1 cellular context compared by ENCODE assay signal in the genomic region with DNA sequence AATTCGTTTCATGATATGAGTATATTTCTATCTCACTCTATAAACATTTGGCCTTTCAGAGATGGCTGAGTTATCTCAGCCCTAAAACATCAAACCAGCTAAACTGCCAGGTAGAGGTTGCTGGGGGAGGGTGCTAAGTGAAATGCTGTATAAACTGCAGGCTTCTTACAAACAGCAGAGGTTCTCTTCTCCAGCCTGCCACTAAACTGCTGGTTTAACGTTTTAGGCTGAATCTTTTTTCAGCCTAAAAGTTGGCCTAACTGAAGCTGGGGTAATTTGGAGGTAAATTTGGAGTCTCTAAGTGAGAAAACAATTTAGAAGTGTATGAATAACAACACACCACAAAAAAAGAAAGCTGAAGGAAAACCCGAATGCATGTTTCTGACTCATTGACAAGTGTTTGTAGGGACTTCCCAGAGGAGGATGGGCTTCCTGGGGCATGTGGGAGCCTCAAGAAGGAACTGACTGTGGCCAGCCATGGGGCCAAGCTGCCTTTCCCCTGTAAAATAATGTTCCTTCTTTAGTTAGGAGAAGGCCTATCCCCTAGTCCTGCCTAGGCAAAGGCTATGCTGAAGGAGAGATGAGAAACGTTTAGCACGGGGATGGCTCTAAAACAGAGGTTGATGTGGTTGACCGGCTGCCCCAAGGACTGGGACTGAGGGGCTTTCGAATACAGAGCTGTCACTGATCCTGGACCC.
TF ChIP-seq lines count a peak whose summit lies in the region.

No MANE protein-coding gene starts in this region.

TF ChIP-seq in GM12878, 131 proteins besides CTCF, POLR2A, EP300 and RAD21 (continued from another document and continues in another):
- TF ChIP-seq, protein P1, sequence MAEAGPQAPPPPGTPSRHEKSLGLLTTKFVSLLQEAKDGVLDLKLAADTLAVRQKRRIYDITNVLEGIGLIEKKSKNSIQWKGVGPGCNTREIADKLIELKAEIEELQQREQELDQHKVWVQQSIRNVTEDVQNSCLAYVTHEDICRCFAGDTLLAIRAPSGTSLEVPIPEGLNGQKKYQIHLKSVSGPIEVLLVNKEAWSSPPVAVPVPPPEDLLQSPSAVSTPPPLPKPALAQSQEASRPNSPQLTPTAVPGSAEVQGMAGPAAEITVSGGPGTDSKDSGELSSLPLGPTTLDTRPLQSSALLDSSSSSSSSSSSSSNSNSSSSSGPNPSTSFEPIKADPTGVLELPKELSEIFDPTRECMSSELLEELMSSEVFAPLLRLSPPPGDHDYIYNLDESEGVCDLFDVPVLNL (IDR thresholded peaks at IDR 0.05; ENCODE audit: low read depth, low read length): no peak
- TF ChIP-seq, protein P2, sequence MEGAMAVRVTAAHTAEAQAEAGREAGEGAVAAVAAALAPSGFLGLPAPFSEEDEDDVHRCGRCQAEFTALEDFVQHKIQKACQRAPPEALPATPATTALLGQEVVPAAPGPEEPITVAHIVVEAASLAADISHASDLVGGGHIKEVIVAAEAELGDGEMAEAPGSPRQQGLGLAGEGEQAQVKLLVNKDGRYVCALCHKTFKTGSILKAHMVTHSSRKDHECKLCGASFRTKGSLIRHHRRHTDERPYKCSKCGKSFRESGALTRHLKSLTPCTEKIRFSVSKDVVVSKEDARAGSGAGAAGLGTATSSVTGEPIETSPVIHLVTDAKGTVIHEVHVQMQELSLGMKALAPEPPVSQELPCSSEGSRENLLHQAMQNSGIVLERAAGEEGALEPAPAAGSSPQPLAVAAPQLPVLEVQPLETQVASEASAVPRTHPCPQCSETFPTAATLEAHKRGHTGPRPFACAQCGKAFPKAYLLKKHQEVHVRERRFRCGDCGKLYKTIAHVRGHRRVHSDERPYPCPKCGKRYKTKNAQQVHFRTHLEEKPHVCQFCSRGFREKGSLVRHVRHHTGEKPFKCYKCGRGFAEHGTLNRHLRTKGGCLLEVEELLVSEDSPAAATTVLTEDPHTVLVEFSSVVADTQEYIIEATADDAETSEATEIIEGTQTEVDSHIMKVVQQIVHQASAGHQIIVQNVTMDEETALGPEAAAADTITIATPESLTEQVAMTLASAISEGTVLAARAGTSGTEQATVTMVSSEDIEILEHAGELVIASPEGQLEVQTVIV (IDR thresholded peaks at IDR 0.05; ENCODE audit: borderline replicate concordance, partially characterized antibody): no peak
- TF ChIP-seq SIX5 (IDR thresholded peaks at IDR 0.05; ENCODE audit: low read depth, low read length, severe bottlenecking) (no peak), RUNX3 (IDR thresholded peaks at IDR 0.05; ENCODE audit: low read length) (peak; percentile 68), ETV6 (conservative IDR thresholded peaks at IDR 0.05 in 1 of 2, IDR thresholded peaks at IDR 0.05 in 1 of 2; ENCODE audit: borderline replicate concordance in 1 of 2, low read depth in 1 of 2) (no peak), HDAC2 (IDR thresholded peaks at IDR 0.05) (no peak), MYB (IDR thresholded peaks at IDR 0.05; ENCODE audit: borderline replicate concordance, low read depth, low read length) (no peak), BRCA1 (IDR thresholded peaks at IDR 0.05; ENCODE audit: low read depth, low read length) (no peak), BACH1 (IDR thresholded peaks at IDR 0.05; ENCODE audit: borderline replicate concordance) (no peak), PML (IDR thresholded peaks at IDR 0.05; ENCODE audit: low read length) (no peak), ZNF207 (IDR thresholded peaks at IDR 0.05; ENCODE audit: borderline replicate concordance) (no peak), RB1 (IDR thresholded peaks at IDR 0.05; ENCODE audit: borderline replicate concordance) (no peak), SMAD5 (IDR thresholded peaks at IDR 0.05; ENCODE audit: low read depth) (no peak), RFX5 (IDR thresholded peaks at IDR 0.05; ENCODE audit: low read depth, low read length) (no peak), RCOR1 (conservative IDR thresholded peaks at IDR 0.05; ENCODE audit: low read depth, low read length) (no peak), STAT1 (conservative IDR thresholded peaks at IDR 0.05) (no peak), SMARCA5 (IDR thresholded peaks at IDR 0.05) (0 out of 2 replicates have a peak, but pooled peaks have one; percentile 33), CREB1 (IDR thresholded peaks at IDR 0.05; ENCODE audit: low read depth) (no peak), RELA (IDR thresholded peaks at IDR 0.05; ENCODE audit: borderline replicate concordance, partially characterized antibody) (peak; percentile 78), EZH2 (IDR thresholded peaks at IDR 0.05; ENCODE audit: borderline replicate concordance, control insufficient read depth, low read depth, low read length) (no peak), EED (IDR thresholded peaks at IDR 0.05; ENCODE audit: low read depth) (no peak), DPF2 (IDR thresholded peaks at IDR 0.05) (peak; percentile 67; the same call in 1 of the 2 replicates), KDM1A (IDR thresholded peaks at IDR 0.05; ENCODE audit: borderline replicate concordance) (no peak), BCL11A (IDR thresholded peaks at IDR 0.05; ENCODE audit: low read depth, low read length) (no peak), ASH2L (IDR thresholded peaks at IDR 0.05; ENCODE audit: borderline replicate concordance, low read depth) (peak; percentile 86; the same call in 1 of the 2 replicates), TARDBP (IDR thresholded peaks at IDR 0.05; ENCODE audit: borderline replicate concordance) (no peak), POLR2AphosphoS2 (IDR thresholded peaks at IDR 0.05; ENCODE audit: low read depth, low read length) (no peak), ZNF384 (IDR thresholded peaks at IDR 0.05; ENCODE audit: borderline replicate concordance, low read depth, low read length) (no peak), HDAC6 (IDR thresholded peaks at IDR 0.05; ENCODE audit: unreplicated experiment) (no peak), NFXL1 (IDR thresholded peaks at IDR 0.05; ENCODE audit: borderline replicate concordance) (no peak), SREBF2 (IDR thresholded peaks at IDR 0.05; ENCODE audit: low read length) (no peak), RAD51 (IDR thresholded peaks at IDR 0.05) (no peak), ESRRA (IDR thresholded peaks at IDR 0.05; ENCODE audit: low read length) (0 out of 2 replicates have a peak, but pooled peaks have one; percentile 14), NFYA (IDR thresholded peaks at IDR 0.05; ENCODE audit: borderline replicate concordance, low read depth, low read length) (no peak), NR2C1 (IDR thresholded peaks at IDR 0.05) (no peak), LARP7 (IDR thresholded peaks at IDR 0.05) (no peak; the same call in 1 of the 2 replicates), SPI1 (IDR thresholded peaks at IDR 0.05; ENCODE audit: borderline replicate concordance, insufficient read depth, low read depth, low read length) (peak; percentile 40; the same call in 1 of the 2 replicates), IKZF1 (conservative IDR thresholded peaks at IDR 0.05) (peak; percentile 45; the same call in 1 of the 2 replicates), NFIC (IDR thresholded peaks at IDR 0.05; ENCODE audit: low read depth, low read length) (peak; percentile 77), ZNF24 (IDR thresholded peaks at IDR 0.05) (no peak), NR2F1 (conservative IDR thresholded peaks at IDR 0.05) (0 out of 2 replicates have a peak, but pooled peaks have one; percentile 27), KLF5 (IDR thresholded peaks at IDR 0.05; ENCODE audit: partially characterized antibody) (no peak), MTA2 (IDR thresholded peaks at IDR 0.05; ENCODE audit: low read depth) (peak; percentile 65), JUNB (IDR thresholded peaks at IDR 0.05) (peak; percentile 49), YBX1 (IDR thresholded peaks at IDR 0.05) (no peak), CHD4 (IDR thresholded peaks at IDR 0.05) (no peak), RBBP5 (conservative IDR thresholded peaks at IDR 0.05) (no peak)
- TF ChIP-seq, protein P3, sequence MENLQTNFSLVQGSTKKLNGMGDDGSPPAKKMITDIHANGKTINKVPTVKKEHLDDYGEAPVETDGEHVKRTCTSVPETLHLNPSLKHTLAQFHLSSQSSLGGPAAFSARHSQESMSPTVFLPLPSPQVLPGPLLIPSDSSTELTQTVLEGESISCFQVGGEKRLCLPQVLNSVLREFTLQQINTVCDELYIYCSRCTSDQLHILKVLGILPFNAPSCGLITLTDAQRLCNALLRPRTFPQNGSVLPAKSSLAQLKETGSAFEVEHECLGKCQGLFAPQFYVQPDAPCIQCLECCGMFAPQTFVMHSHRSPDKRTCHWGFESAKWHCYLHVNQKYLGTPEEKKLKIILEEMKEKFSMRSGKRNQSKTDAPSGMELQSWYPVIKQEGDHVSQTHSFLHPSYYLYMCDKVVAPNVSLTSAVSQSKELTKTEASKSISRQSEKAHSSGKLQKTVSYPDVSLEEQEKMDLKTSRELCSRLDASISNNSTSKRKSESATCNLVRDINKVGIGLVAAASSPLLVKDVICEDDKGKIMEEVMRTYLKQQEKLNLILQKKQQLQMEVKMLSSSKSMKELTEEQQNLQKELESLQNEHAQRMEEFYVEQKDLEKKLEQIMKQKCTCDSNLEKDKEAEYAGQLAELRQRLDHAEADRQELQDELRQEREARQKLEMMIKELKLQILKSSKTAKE (IDR thresholded peaks at IDR 0.05; ENCODE audit: low read depth, poor library complexity, severe bottlenecking): no peak
- TF ChIP-seq, protein P4, sequence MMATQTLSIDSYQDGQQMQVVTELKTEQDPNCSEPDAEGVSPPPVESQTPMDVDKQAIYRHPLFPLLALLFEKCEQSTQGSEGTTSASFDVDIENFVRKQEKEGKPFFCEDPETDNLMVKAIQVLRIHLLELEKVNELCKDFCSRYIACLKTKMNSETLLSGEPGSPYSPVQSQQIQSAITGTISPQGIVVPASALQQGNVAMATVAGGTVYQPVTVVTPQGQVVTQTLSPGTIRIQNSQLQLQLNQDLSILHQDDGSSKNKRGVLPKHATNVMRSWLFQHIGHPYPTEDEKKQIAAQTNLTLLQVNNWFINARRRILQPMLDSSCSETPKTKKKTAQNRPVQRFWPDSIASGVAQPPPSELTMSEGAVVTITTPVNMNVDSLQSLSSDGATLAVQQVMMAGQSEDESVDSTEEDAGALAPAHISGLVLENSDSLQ (IDR thresholded peaks at IDR 0.05): no peak
- TF ChIP-seq, protein P5, sequence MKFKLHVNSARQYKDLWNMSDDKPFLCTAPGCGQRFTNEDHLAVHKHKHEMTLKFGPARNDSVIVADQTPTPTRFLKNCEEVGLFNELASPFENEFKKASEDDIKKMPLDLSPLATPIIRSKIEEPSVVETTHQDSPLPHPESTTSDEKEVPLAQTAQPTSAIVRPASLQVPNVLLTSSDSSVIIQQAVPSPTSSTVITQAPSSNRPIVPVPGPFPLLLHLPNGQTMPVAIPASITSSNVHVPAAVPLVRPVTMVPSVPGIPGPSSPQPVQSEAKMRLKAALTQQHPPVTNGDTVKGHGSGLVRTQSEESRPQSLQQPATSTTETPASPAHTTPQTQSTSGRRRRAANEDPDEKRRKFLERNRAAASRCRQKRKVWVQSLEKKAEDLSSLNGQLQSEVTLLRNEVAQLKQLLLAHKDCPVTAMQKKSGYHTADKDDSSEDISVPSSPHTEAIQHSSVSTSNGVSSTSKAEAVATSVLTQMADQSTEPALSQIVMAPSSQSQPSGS (IDR thresholded peaks at IDR 0.05; ENCODE audit: low read length): peak; percentile 55
- TF ChIP-seq, protein P6, sequence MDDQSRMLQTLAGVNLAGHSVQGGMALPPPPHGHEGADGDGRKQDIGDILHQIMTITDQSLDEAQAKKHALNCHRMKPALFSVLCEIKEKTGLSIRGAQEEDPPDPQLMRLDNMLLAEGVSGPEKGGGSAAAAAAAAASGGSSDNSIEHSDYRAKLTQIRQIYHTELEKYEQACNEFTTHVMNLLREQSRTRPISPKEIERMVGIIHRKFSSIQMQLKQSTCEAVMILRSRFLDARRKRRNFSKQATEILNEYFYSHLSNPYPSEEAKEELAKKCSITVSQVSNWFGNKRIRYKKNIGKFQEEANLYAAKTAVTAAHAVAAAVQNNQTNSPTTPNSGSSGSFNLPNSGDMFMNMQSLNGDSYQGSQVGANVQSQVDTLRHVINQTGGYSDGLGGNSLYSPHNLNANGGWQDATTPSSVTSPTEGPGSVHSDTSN (IDR thresholded peaks at IDR 0.05; ENCODE audit: insufficient replicate concordance, low read depth, low read length): no peak
- TF ChIP-seq, protein P7, sequence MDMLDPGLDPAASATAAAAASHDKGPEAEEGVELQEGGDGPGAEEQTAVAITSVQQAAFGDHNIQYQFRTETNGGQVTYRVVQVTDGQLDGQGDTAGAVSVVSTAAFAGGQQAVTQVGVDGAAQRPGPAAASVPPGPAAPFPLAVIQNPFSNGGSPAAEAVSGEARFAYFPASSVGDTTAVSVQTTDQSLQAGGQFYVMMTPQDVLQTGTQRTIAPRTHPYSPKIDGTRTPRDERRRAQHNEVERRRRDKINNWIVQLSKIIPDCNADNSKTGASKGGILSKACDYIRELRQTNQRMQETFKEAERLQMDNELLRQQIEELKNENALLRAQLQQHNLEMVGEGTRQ (IDR thresholded peaks at IDR 0.05; ENCODE audit: borderline replicate concordance, low read depth, low read length): no peak; the same call in 1 of the 2 replicates
- TF ChIP-seq, protein P8, sequence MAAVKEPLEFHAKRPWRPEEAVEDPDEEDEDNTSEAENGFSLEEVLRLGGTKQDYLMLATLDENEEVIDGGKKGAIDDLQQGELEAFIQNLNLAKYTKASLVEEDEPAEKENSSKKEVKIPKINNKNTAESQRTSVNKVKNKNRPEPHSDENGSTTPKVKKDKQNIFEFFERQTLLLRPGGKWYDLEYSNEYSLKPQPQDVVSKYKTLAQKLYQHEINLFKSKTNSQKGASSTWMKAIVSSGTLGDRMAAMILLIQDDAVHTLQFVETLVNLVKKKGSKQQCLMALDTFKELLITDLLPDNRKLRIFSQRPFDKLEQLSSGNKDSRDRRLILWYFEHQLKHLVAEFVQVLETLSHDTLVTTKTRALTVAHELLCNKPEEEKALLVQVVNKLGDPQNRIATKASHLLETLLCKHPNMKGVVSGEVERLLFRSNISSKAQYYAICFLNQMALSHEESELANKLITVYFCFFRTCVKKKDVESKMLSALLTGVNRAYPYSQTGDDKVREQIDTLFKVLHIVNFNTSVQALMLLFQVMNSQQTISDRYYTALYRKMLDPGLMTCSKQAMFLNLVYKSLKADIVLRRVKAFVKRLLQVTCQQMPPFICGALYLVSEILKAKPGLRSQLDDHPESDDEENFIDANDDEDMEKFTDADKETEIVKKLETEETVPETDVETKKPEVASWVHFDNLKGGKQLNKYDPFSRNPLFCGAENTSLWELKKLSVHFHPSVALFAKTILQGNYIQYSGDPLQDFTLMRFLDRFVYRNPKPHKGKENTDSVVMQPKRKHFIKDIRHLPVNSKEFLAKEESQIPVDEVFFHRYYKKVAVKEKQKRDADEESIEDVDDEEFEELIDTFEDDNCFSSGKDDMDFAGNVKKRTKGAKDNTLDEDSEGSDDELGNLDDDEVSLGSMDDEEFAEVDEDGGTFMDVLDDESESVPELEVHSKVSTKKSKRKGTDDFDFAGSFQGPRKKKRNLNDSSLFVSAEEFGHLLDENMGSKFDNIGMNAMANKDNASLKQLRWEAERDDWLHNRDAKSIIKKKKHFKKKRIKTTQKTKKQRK (IDR thresholded peaks at IDR 0.05; ENCODE audit: low read depth, low read length): no peak
